Comparison of ENCODE assay signal across 11 cellular contexts in the genomic region with DNA sequence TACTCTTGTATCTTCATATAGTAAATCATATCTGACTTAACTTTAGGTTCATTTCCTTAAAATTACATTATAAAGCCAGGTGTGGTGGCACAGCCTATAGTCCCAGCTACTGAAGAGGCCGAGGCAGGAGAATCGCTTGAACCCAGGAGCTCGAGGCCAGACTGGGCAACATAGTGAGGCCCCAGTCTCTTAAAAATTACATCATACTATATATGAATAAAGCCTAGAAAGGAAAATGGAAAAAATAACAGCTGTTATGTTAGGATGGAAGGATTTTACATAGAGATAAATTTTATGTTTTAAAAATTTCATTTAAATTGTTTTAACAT. TPM values are rescaled to one million over a fixed set of nuclear protein-coding genes. Genes with fewer than 3 reads are reported as not detected.
DNase-seq lines count a peak whose midpoint lies in the region; ATAC-seq and TF ChIP-seq lines count a peak whose summit lies in the region.
"Had no signal": no experiment of that assay in that cellular context is flagged by ENCODE, and none has a peak within 500 bp of the region (broad histone marks: within the 10 kb centered on the region; RNA-seq: fewer than 3 reads in every experiment).

No MANE protein-coding gene starts in this region.

- no peak for ATAC-seq in natural killer cell
- no peak for ATAC-seq in natural killer cell treated with Interleukin-12 subunit alpha and Interleukin-12 subunit beta and Interleukin-15 and Interleukin-18, amount 100 ng/mL, for 72 hours
- ATAC-seq: HCT116 had no signal

- peaks cover 88% of the 10 kb centered on the region for H3K79me2 ChIP-seq in Loucy (ENCODE audit: insufficient read depth, low read length)

- peaks cover 69% of the 10 kb centered on the region for H4K20me1 ChIP-seq in Loucy (ENCODE audit: insufficient read depth, low read length, poor library complexity, severe bottlenecking)

- no peak overlapping the region for H3K27ac ChIP-seq in left ventricle myocardium inferior (replicated peaks)
- H3K27ac ChIP-seq: GM23248 had no signal

- no peak overlapping the region for H2AFZ ChIP-seq in Loucy (ENCODE audit: low read length)
- H2AFZ ChIP-seq: GM23248 had no signal

- H3K36me3 ChIP-seq in Loucy (ENCODE audit: insufficient read depth, low read length) = no peaks in the 10 kb centered on the region
- H3K36me3 ChIP-seq in left ventricle myocardium inferior = peaks cover 36% of the 10 kb centered on the region

- peaks cover 7% of the 10 kb centered on the region for H3F3A ChIP-seq in Loucy (ENCODE audit: low read depth)

- H3K4me3 ChIP-seq in Loucy (ENCODE audit: low read length, poor library complexity, severe bottlenecking) (peak overlapping the region; percentile 12), left ventricle myocardium inferior (no peak overlapping the region)
- H3K4me3 ChIP-seq: GM23248 had no signal

- no peak for TF ChIP-seq CTCF in natural killer cell (IDR thresholded peaks at IDR 0.05)
- no peak for TF ChIP-seq CTCF in Loucy (conservative IDR thresholded peaks at IDR 0.05; ENCODE audit: low read length)
- TF ChIP-seq CTCF in endothelial cell (IDR thresholded peaks at IDR 0.05; ENCODE audit: unreplicated experiment) = no peak
- TF ChIP-seq CTCF in left ventricle myocardium inferior (IDR thresholded peaks at IDR 0.05; ENCODE audit: borderline replicate concordance) = no peak

- no peak overlapping the region for H3K9ac ChIP-seq in Loucy (ENCODE audit: low read depth, low read length, poor library complexity, severe bottlenecking)
- H3K9ac ChIP-seq: GM23248 had no signal

- no peaks in the 10 kb centered on the region for H3K9me3 Mint-ChIP-seq in natural killer cell
- no peaks in the 10 kb centered on the region for H3K9me3 Mint-ChIP-seq in natural killer cell treated with Interleukin-12 subunit alpha and Interleukin-12 subunit beta and Interleukin-15 and Interleukin-18, amount 100 ng/mL, for 72 hours
- H3K9me3 Mint-ChIP-seq in endothelial cell (ENCODE audit: unreplicated experiment) = no peaks in the 10 kb centered on the region

- H3K4me1 Mint-ChIP-seq in natural killer cell = peaks cover 37 to 46% of the 10 kb centered on the region in 2 donors
- peaks cover 32 to 37% of the 10 kb centered on the region in 2 donors for H3K4me1 Mint-ChIP-seq in natural killer cell treated with Interleukin-12 subunit alpha and Interleukin-12 subunit beta and Interleukin-15 and Interleukin-18, amount 100 ng/mL, for 72 hours (ENCODE audit: low read depth in 2 of 2)
- H3K4me1 Mint-ChIP-seq in endothelial cell (ENCODE audit: unreplicated experiment) = peaks cover 36% of the 10 kb centered on the region

- H3K4me2 ChIP-seq in Loucy (ENCODE audit: low read depth, low read length, poor library complexity, severe bottlenecking) = peak overlapping the region; percentile 35

- H3K36me3 Mint-ChIP-seq in natural killer cell (no peaks in the 10 kb centered on the region), endothelial cell (ENCODE audit: low read depth, unreplicated experiment) (peaks cover 33% of the 10 kb centered on the region)
- peaks cover 12% of the 10 kb centered on the region for H3K36me3 Mint-ChIP-seq in natural killer cell treated with Interleukin-12 subunit alpha and Interleukin-12 subunit beta and Interleukin-15 and Interleukin-18, amount 100 ng/mL, for 72 hours

- no peak for DNase-seq in natural killer cell
- DNase-seq in natural killer cell treated with Interleukin-12 subunit alpha and Interleukin-12 subunit beta and Interleukin-15 and Interleukin-18, amount 100 ng/mL, for 72 hours (ENCODE audit: low spot score) = no peak
- no peak for DNase-seq in endothelial cell (ENCODE audit: low spot score)
- DNase-seq in left ventricle myocardium inferior = no peak
- no peak for DNase-seq in midbrain (lab: John Stamatoyannopoulos, UW)
- no peak for DNase-seq in dermis blood vessel endothelial cell
- DNase-seq: DMS53, GM23248 had no signal

- H3K9me2 ChIP-seq in Loucy (replicated peaks; ENCODE audit: low read depth, low read length) = no peaks in the 10 kb centered on the region

- H3K9me3 ChIP-seq in Loucy (ENCODE audit: insufficient read depth, low read depth, low read length) (no peaks in the 10 kb centered on the region), left ventricle myocardium inferior (replicated peaks) (no peaks in the 10 kb centered on the region)

- intact Hi-C loops in natural killer cell (cut with micrococcal nuclease) = no loop called here
- intact Hi-C loops in left ventricle myocardium inferior (cut with micrococcal nuclease) = no loop called here

- no peaks in the 10 kb centered on the region for H3K27me3 ChIP-seq in Loucy (ENCODE audit: insufficient read depth, low read length, poor library complexity, severe bottlenecking)
- H3K27me3 ChIP-seq in left ventricle myocardium inferior (ENCODE audit: low read depth) = no peaks in the 10 kb centered on the region

- H3K27ac Mint-ChIP-seq in natural killer cell (peak overlapping the region; percentile 35 to 51), endothelial cell (ENCODE audit: unreplicated experiment) (peak overlapping the region; percentile 67)
- no peak overlapping the region for H3K27ac Mint-ChIP-seq in natural killer cell treated with Interleukin-12 subunit alpha and Interleukin-12 subunit beta and Interleukin-15 and Interleukin-18, amount 100 ng/mL, for 72 hours

- H3K4me3 Mint-ChIP-seq in natural killer cell (peak overlapping the region; percentile 37), endothelial cell (ENCODE audit: unreplicated experiment) (no peak overlapping the region)
- H3K4me3 Mint-ChIP-seq in natural killer cell treated with Interleukin-12 subunit alpha and Interleukin-12 subunit beta and Interleukin-15 and Interleukin-18, amount 100 ng/mL, for 72 hours = no peak overlapping the region
- H3K4me3 Mint-ChIP-seq: CD14-positive monocyte had no signal

- no peaks in the 10 kb centered on the region for H3K27me3 Mint-ChIP-seq in natural killer cell (ENCODE audit: low read depth in 2 of 2)
- H3K27me3 Mint-ChIP-seq in natural killer cell treated with Interleukin-12 subunit alpha and Interleukin-12 subunit beta and Interleukin-15 and Interleukin-18, amount 100 ng/mL, for 72 hours = no peaks in the 10 kb centered on the region
- H3K27me3 Mint-ChIP-seq in endothelial cell (ENCODE audit: unreplicated experiment) = peaks cover 11% of the 10 kb centered on the region

- peaks cover 20% of the 10 kb centered on the region for H3K4me1 ChIP-seq in Loucy (ENCODE audit: insufficient read depth, low read length, poor library complexity, severe bottlenecking)
- peaks cover 66% of the 10 kb centered on the region for H3K4me1 ChIP-seq in left ventricle myocardium inferior

RNA-seq across cellular contexts. Expression of gene HECTD1, which starts 4.2 kb away (rescaled TPM):
- total RNA-seq in natural killer cell = 100 to 1,000 TPM; 162 to 202 (median 179) TPM
- 100 to 1,000 TPM in 1 of 2 donors, 10 to 100 TPM in 1; 99.1 to 135 TPM for total RNA-seq in natural killer cell treated with Interleukin-12 subunit alpha and Interleukin-12 subunit beta and Interleukin-15 and Interleukin-18, amount 100 ng/mL, for 72 hours
- total RNA-seq in endothelial cell (ENCODE audit: unreplicated experiment) = 222 TPM
- total RNA-seq in left ventricle myocardium inferior = 137 TPM
- 303 and 339 TPM in 2 replicates for total RNA-seq in dermis blood vessel endothelial cell

Comparison
In these comparisons a context has a peak if more than half of its experiments do, and no peak if none do; other contexts are left out.
1. H3K27ac Mint-ChIP-seq: peak in natural killer cell (2 of 2) and endothelial cell (single experiment); none in natural killer cell treated with Interleukin-12 subunit alpha and Interleukin-12 subunit beta and Interleukin-15 and Interleukin-18, amount 100 ng/mL, for 72 hours (0 of 2).